8 cellular contexts compared by ENCODE assay signal in the genomic region with DNA sequence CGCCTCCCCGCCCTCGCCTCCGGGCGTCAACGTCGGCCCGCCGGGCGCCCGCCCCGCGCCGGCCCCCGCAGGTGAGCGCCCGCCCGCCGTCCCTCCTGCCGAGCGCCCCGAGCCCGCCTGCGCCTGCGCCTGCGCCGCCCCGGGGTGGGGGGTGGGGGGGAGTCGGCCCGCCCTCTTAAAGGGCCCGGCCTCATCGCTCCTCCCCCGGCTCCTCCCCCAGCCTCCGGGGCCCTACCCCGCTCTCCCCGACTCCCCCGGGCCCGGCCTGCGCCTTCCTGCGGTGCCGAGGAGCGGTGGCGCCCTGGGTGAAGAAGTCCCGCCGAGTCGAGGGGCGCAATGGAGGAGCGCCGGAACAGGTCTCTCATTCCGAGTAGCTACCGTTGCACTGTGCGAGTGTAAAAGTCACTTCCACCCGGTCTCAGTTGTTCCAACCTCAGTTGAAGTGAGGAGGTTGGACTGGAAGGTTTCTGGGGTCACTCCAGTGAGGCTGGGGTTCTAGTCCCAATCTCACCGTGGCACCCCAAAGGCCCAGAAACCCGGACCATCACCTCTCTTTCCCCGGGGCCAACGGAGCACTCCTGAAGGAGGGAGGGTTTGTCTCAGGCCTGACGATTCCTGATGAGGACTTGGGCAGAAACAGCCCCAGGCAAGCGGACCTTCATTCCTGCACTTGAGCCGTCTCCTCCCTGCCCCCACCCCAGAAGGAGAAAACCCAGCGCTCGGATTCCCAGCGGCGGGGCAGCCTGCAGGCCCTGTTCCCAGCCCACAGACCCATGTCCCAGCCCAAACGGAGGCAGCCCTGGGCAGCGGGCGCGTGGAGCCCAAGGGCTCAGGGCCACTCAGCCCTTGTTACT. TPM values are rescaled to one million over a fixed set of nuclear protein-coding genes. Genes with fewer than 3 reads are reported as not detected.
A peak's percentile ranks its signal among the peaks of the same experiment; 100 is the strongest.
DNase-seq lines count a peak whose midpoint lies in the region; ATAC-seq lines count a peak whose summit lies in the region.

No MANE protein-coding gene starts in this region.

- peaks cover 17 to 23% (median 19%) of the 10 kb centered on the region in 3 donors for H3K4me1 Mint-ChIP-seq in IgD-negative memory B cell
- peaks cover 37% of the 10 kb centered on the region for H3K4me1 Mint-ChIP-seq in activated T-helper 1 cell treated with anti-CD3 and anti-CD28 coated beads, Interleukin-12 subunit alpha, Interleukin-12 subunit beta, Interleukin-2, Interleukin-4 antibody, amounts not matched to agents 30 ng/mL and 10 ng/mL and 1 ng/mL, durations not matched to agents 14 hours and 24 hours and 36 hours (ENCODE audit: low read depth)
- H3K4me1 Mint-ChIP-seq in naive thymus-derived CD4-positive, alpha-beta T cell: peaks cover 25 to 39% (median 33%) of the 10 kb centered on the region in 7 donors
- peaks cover 35 to 53% of the 10 kb centered on the region in 2 donors for H3K4me1 Mint-ChIP-seq in stimulated activated naive B cell treated with anti-CD40 and anti-IgM and Interleukin-4, amounts not matched to agents 10 μg/mL and 1 μg/mL and 100 μg/mL, for 72 hours

- H3K4me1 ChIP-seq in naive thymus-derived CD4-positive, alpha-beta T cell (ENCODE audit: control insufficient read depth in 2 of 2, insufficient read depth in 2 of 2, low read length in 2 of 2): peaks cover 26 to 27% of the 10 kb centered on the region in 2 donors

- peak; percentile 78 for DNase-seq in COR-L47 (lab: John Stamatoyannopoulos, UW)
- DNase-seq in OCI-M1 (lab: John Stamatoyannopoulos, UW): peak; percentile 70
- DNase-seq in activated T-helper 1 cell treated with anti-CD3 and anti-CD28 coated beads, Interleukin-12 subunit alpha, Interleukin-12 subunit beta, Interleukin-2, Interleukin-4 antibody, amounts not matched to agents 30 ng/mL and 10 ng/mL and 1 ng/mL, durations not matched to agents 14 hours and 24 hours and 36 hours (ENCODE audit: low spot score): peak; percentile 83
- DNase-seq in fibroblast of gingiva (ENCODE audit: low read depth): peak; percentile 75
- peak; percentile 82 to 93 (median 87) for DNase-seq in naive thymus-derived CD4-positive, alpha-beta T cell
- DNase-seq in stimulated activated naive B cell treated with anti-CD40 and anti-IgM and Interleukin-4, amounts not matched to agents 10 μg/mL and 1 μg/mL and 100 μg/mL, for 72 hours: peak; percentile 77

- H3K9me3 Mint-ChIP-seq in IgD-negative memory B cell: no peaks in the 10 kb centered on the region
- H3K9me3 Mint-ChIP-seq in activated T-helper 1 cell treated with anti-CD3 and anti-CD28 coated beads, Interleukin-12 subunit alpha, Interleukin-12 subunit beta, Interleukin-2, Interleukin-4 antibody, amounts not matched to agents 30 ng/mL and 10 ng/mL and 1 ng/mL, durations not matched to agents 14 hours and 24 hours and 36 hours: no peaks in the 10 kb centered on the region
- peaks cover 0 to 2% (median 0%) of the 10 kb centered on the region in 11 donors for H3K9me3 Mint-ChIP-seq in naive thymus-derived CD4-positive, alpha-beta T cell
- H3K9me3 Mint-ChIP-seq in stimulated activated naive B cell treated with anti-CD40 and anti-IgM and Interleukin-4, amounts not matched to agents 10 μg/mL and 1 μg/mL and 100 μg/mL, for 72 hours: no peaks in the 10 kb centered on the region

- H3K27me3 Mint-ChIP-seq in IgD-negative memory B cell: no peaks in the 10 kb centered on the region
- no peaks in the 10 kb centered on the region for H3K27me3 Mint-ChIP-seq in activated T-helper 1 cell treated with anti-CD3 and anti-CD28 coated beads, Interleukin-12 subunit alpha, Interleukin-12 subunit beta, Interleukin-2, Interleukin-4 antibody, amounts not matched to agents 30 ng/mL and 10 ng/mL and 1 ng/mL, durations not matched to agents 14 hours and 24 hours and 36 hours (ENCODE audit: insufficient read depth)
- H3K27me3 Mint-ChIP-seq in naive thymus-derived CD4-positive, alpha-beta T cell: no peaks in the 10 kb centered on the region
- no peaks in the 10 kb centered on the region for H3K27me3 Mint-ChIP-seq in stimulated activated naive B cell treated with anti-CD40 and anti-IgM and Interleukin-4, amounts not matched to agents 10 μg/mL and 1 μg/mL and 100 μg/mL, for 72 hours

- peak; percentile 35 for ATAC-seq in GM21515 (IDR thresholded peaks at IDR 0.05; ENCODE audit: unreplicated experiment)
- ATAC-seq in naive thymus-derived CD4-positive, alpha-beta T cell: peak; percentile 81
- peak; percentile 56 to 57 for ATAC-seq in stimulated activated naive B cell treated with anti-CD40 and anti-IgM and Interleukin-4, amounts not matched to agents 10 μg/mL and 1 μg/mL and 100 μg/mL, for 72 hours (replicated peaks)

- no peaks in the 10 kb centered on the region for H3K27me3 ChIP-seq in naive thymus-derived CD4-positive, alpha-beta T cell (ENCODE audit: control insufficient read depth in 2 of 2, insufficient read depth in 2 of 2, low read length in 2 of 2)

- peak overlapping the region; percentile 50 to 79 (median 56) for H3K4me3 Mint-ChIP-seq in IgD-negative memory B cell
- H3K4me3 Mint-ChIP-seq in activated T-helper 1 cell treated with anti-CD3 and anti-CD28 coated beads, Interleukin-12 subunit alpha, Interleukin-12 subunit beta, Interleukin-2, Interleukin-4 antibody, amounts not matched to agents 30 ng/mL and 10 ng/mL and 1 ng/mL, durations not matched to agents 14 hours and 24 hours and 36 hours: peak overlapping the region; percentile 72
- peak overlapping the region; percentile 40 to 97 (median 70) for H3K4me3 Mint-ChIP-seq in naive thymus-derived CD4-positive, alpha-beta T cell
- peak overlapping the region; percentile 75 to 79 for H3K4me3 Mint-ChIP-seq in stimulated activated naive B cell treated with anti-CD40 and anti-IgM and Interleukin-4, amounts not matched to agents 10 μg/mL and 1 μg/mL and 100 μg/mL, for 72 hours

- intact Hi-C loops in activated T-helper 1 cell treated with anti-CD3 and anti-CD28 coated beads, Interleukin-12 subunit alpha, Interleukin-12 subunit beta, Interleukin-2, Interleukin-4 antibody, amounts not matched to agents 30 ng/mL and 10 ng/mL and 1 ng/mL, durations not matched to agents 14 hours and 24 hours and 36 hours (cut with micrococcal nuclease): loop anchor here (2.0 to 10.0 kb wide), 12 partner anchors 47 to 639 kb away; partner anchors contain the start of genes ACAP2, PPP1R2, RNF168 and TFRC
- intact Hi-C loops in naive thymus-derived CD4-positive, alpha-beta T cell (cut with micrococcal nuclease): loop anchor here (1.0 to 10.0 kb wide), 11 partner anchors 15 to 1238 kb away; partner anchors contain the start of genes TFRC (in 2 of the 2), XXYLT1 (in 2 of the 2), ACAP2 (in 1 of the 2) and CEP19 (in 1 of the 2)

- no peaks in the 10 kb centered on the region for H3K36me3 Mint-ChIP-seq in IgD-negative memory B cell
- peaks cover 17% of the 10 kb centered on the region for H3K36me3 Mint-ChIP-seq in activated T-helper 1 cell treated with anti-CD3 and anti-CD28 coated beads, Interleukin-12 subunit alpha, Interleukin-12 subunit beta, Interleukin-2, Interleukin-4 antibody, amounts not matched to agents 30 ng/mL and 10 ng/mL and 1 ng/mL, durations not matched to agents 14 hours and 24 hours and 36 hours (ENCODE audit: low read depth)
- peaks cover 0 to 13% (median 0%) of the 10 kb centered on the region in 5 donors for H3K36me3 Mint-ChIP-seq in naive thymus-derived CD4-positive, alpha-beta T cell
- H3K36me3 Mint-ChIP-seq in stimulated activated naive B cell treated with anti-CD40 and anti-IgM and Interleukin-4, amounts not matched to agents 10 μg/mL and 1 μg/mL and 100 μg/mL, for 72 hours: peaks cover 4 to 6% of the 10 kb centered on the region in 2 donors

- H3K27ac Mint-ChIP-seq in IgD-negative memory B cell: peak overlapping the region; percentile 39 to 83 (median 73)
- peak overlapping the region; percentile 55 for H3K27ac Mint-ChIP-seq in activated T-helper 1 cell treated with anti-CD3 and anti-CD28 coated beads, Interleukin-12 subunit alpha, Interleukin-12 subunit beta, Interleukin-2, Interleukin-4 antibody, amounts not matched to agents 30 ng/mL and 10 ng/mL and 1 ng/mL, durations not matched to agents 14 hours and 24 hours and 36 hours
- H3K27ac Mint-ChIP-seq in naive thymus-derived CD4-positive, alpha-beta T cell: peak overlapping the region in 6 of 9 donors; percentile 10 to 90 (median 68)
- H3K27ac Mint-ChIP-seq in stimulated activated naive B cell treated with anti-CD40 and anti-IgM and Interleukin-4, amounts not matched to agents 10 μg/mL and 1 μg/mL and 100 μg/mL, for 72 hours: no peak overlapping the region

- POLR2A ChIA-PET in naive thymus-derived CD4-positive, alpha-beta T cell (lab: Charles Lee): interaction anchor here (2.2 to 7.1 kb wide), 2 partner anchors 10 to 15 kb away, joined by 8 to 209 read pairs; no protein-coding TSS in a partner anchor

- no peaks in the 10 kb centered on the region for H3K36me3 ChIP-seq in naive thymus-derived CD4-positive, alpha-beta T cell (ENCODE audit: control insufficient read depth in 2 of 3, insufficient read depth in 3 of 3, low read length in 3 of 3)

- H3K4me3 ChIP-seq in naive thymus-derived CD4-positive, alpha-beta T cell (ENCODE audit: low read length): peak overlapping the region; percentile 54

- peak overlapping the region; percentile 68 for H3K27ac ChIP-seq in naive thymus-derived CD4-positive, alpha-beta T cell (ENCODE audit: low read depth, low read length)

- CTCF ChIA-PET in naive thymus-derived CD4-positive, alpha-beta T cell (lab: Charles Lee): interaction anchor here (1.1 to 4.0 kb wide), 2 partner anchors 14 to 49 kb away, joined by 4 to 74 read pairs; no protein-coding TSS in a partner anchor

- H3K9me3 ChIP-seq in naive thymus-derived CD4-positive, alpha-beta T cell (ENCODE audit: control insufficient read depth in 2 of 3, low read length in 3 of 3): no peaks in the 10 kb centered on the region

RNA-seq across cellular contexts. Expression of gene TNK2, which starts 1.5 kb away (rescaled TPM):
- 6.1 TPM for polyA plus RNA-seq in IgD-negative memory B cell
- 126 and 127 TPM in 2 replicates for total RNA-seq in activated T-helper 1 cell treated with anti-CD3 and anti-CD28 coated beads, Interleukin-12 subunit alpha, Interleukin-12 subunit beta, Interleukin-2, Interleukin-4 antibody, amounts not matched to agents 30 ng/mL and 10 ng/mL and 1 ng/mL, durations not matched to agents 14 hours and 24 hours and 36 hours
- total RNA-seq in naive thymus-derived CD4-positive, alpha-beta T cell: 100 to 1,000 TPM; 128 to 196 (median 188) TPM
- 1 to 10 TPM; 2.0 to 2.6 TPM for polyA plus RNA-seq in naive thymus-derived CD4-positive, alpha-beta T cell

Comparison
In these comparisons a context has a peak if more than half of its experiments do, and no peak if none do; other contexts are left out.
1. Peak in every context shown above with its lines: DNase-seq, ATAC-seq, H3K4me3 ChIP-seq and H3K27ac ChIP-seq.